Comparison of ENCODE assay signal across 1 cellular context in genomic region chr2:164655750-164656149, GRCh38.
TF ChIP-seq lines count a peak whose summit lies in the region.

No MANE protein-coding gene starts in this region.

TF ChIP-seq in H1, 55 proteins besides CTCF, POLR2A, EP300 and RAD21 (continued from another document):
- TF ChIP-seq SP2 (IDR thresholded peaks at IDR 0.05; ENCODE audit: low read length) (no peak), SIRT6 (IDR thresholded peaks at IDR 0.05; ENCODE audit: low read length) (no peak), CHD7 (IDR thresholded peaks at IDR 0.05; ENCODE audit: insufficient replicate concordance, low read length) (no peak), RNF2 (IDR thresholded peaks at IDR 0.05; ENCODE audit: borderline replicate concordance, low read depth, low read length, missing control alignments, poor library complexity, severe bottlenecking) (no peak), EGR1 (IDR thresholded peaks at IDR 0.05; ENCODE audit: borderline replicate concordance, low read depth, low read length) (no peak), POLR2AphosphoS5 (IDR thresholded peaks at IDR 0.05; ENCODE audit: low read depth, low read length) (no peak), KDM1A (IDR thresholded peaks at IDR 0.05; ENCODE audit: borderline replicate concordance, low read length) (no peak), SP1 (IDR thresholded peaks at IDR 0.05; ENCODE audit: low read depth, low read length) (no peak), ZNF274 (IDR thresholded peaks at IDR 0.05; ENCODE audit: borderline replicate concordance, extremely low read depth, low read length) (no peak), SIN3A (conservative IDR thresholded peaks at IDR 0.05 in 1 of 2, IDR thresholded peaks at IDR 0.05 in 1 of 2; ENCODE audit: low read depth in 1 of 2, low read length in 2 of 2) (no peak), USF2 (IDR thresholded peaks at IDR 0.05; ENCODE audit: low read length) (no peak)
